8 cellular contexts compared by ENCODE assay signal in genomic region chr19:18223860-18224524, GRCh38. TPM values are rescaled to one million over a fixed set of nuclear protein-coding genes. Genes with fewer than 3 reads are reported as not detected.
DNase-seq lines count a peak whose midpoint lies in the region; ATAC-seq and TF ChIP-seq lines count a peak whose summit lies in the region.

No MANE protein-coding gene starts in this region.

- H3K36me3 ChIP-seq in BJ (ENCODE audit: control insufficient read depth, insufficient read depth, low read length) (no peaks in the 10 kb centered on the region), iPS-20b (ENCODE audit: insufficient read depth, low read depth, low read length) (no peaks in the 10 kb centered on the region)

- DNase-seq in BJ (ENCODE audit: low read depth) (no peak), OCI-M1 (lab: John Stamatoyannopoulos, UW) (peak; percentile 93), astrocyte of the cerebellum (ENCODE audit: low read depth) (no peak), NCI-H446 treated with DMSO at 0.1 percent for 48 hours (lab: John Stamatoyannopoulos, UW) (no peak), DMS79 treated with DMSO at 0.1 percent for 48 hours (lab: John Stamatoyannopoulos, UW) (no peak)
- peak; percentile 51 for DNase-seq in stimulated activated CD4-positive, alpha-beta T cell treated with anti-CD3 and anti-CD28 coated beads, Interleukin-15, amount 100 ng/mL, for 24 hours

- H3K27me3 ChIP-seq in BJ (ENCODE audit: control insufficient read depth, insufficient read depth, low read length) (peaks cover 7% of the 10 kb centered on the region), iPS-20b (ENCODE audit: insufficient read depth, low read length) (peaks cover 48% of the 10 kb centered on the region)

- H3K4me1 ChIP-seq in iPS-20b (ENCODE audit: insufficient read depth, low read length), result peaks cover 3% of the 10 kb centered on the region; the same call in 1 of the 2 replicates

- peak overlapping the region; percentile 95; the same call in 1 of the 2 replicates for H3K9ac ChIP-seq in iPS-20b (ENCODE audit: low read depth, low read length)

- POLR2A ChIA-PET in BJ (lab: Charles Lee), result interaction anchor here (0.5 to 0.6 kb wide), 3 partner anchors 54 to 428 kb away, joined by 4 to 5 read pairs (median 5); partner anchors contain the start of gene ARRDC2

- H3K9me3 ChIP-seq in iPS-20b (ENCODE audit: insufficient read depth, low read depth, low read length), result no peaks in the 10 kb centered on the region

- peak; percentile 26 for ATAC-seq in GM21528 (IDR thresholded peaks at IDR 0.05; ENCODE audit: low FRiP score, unreplicated experiment)

- H3K4me3 ChIP-seq in BJ (ENCODE audit: low read depth, low read length) (peak overlapping the region; percentile 34), astrocyte of the cerebellum (ENCODE audit: low read depth, low read length) (peak overlapping the region; percentile 25), iPS-20b (ENCODE audit: low read length) (peak overlapping the region; percentile 93)

- in situ Hi-C loops in astrocyte of the cerebellum (cut with HindIII; ENCODE audit: low sequenced_read_pairs), result no loop called here

- H3K27ac ChIP-seq in iPS-20b (ENCODE audit: low read length), result peak overlapping the region; percentile 75

- TF ChIP-seq CTCF in BJ (IDR thresholded peaks at IDR 0.05; ENCODE audit: insufficient read depth, low read depth, low read length), result no peak
- TF ChIP-seq CTCF in astrocyte of the cerebellum (IDR thresholded peaks at IDR 0.05; ENCODE audit: low read depth, low read length, missing control alignments), result no peak

- CTCF ChIA-PET in BJ (lab: Yijun Ruan, JAX), result interaction anchor here (1.0 to 2.7 kb wide), 6 partner anchors 10 to 105 kb away, joined by 3 to 12 read pairs (median 6); partner anchors contain the start of gene MPV17L2

RNA-seq across cellular contexts. Expression of gene PDE4C, which starts 2.2 kb away (rescaled TPM):
- 0.06 and 0.12 TPM in 2 replicates for polyA plus RNA-seq in BJ (2011; rRNA removed)
- polyA minus RNA-seq in BJ (2011; rRNA and poly(A)+ RNA removed), result not detected in 2 replicates

RNA-seq across cellular contexts. Expression of gene RAB3A, which starts 20.1 kb away (rescaled TPM):
- 1.4 and 2.0 TPM in 2 replicates for polyA plus RNA-seq in BJ (2011; rRNA removed)
- polyA minus RNA-seq in BJ (2011; rRNA and poly(A)+ RNA removed), result 4.4 and 7.0 TPM in 2 replicates

RNA-seq across cellular contexts. Expression of gene MPV17L2, which starts 31.0 kb away (rescaled TPM):
- polyA plus RNA-seq in BJ (2011; rRNA removed), result 13.3 and 25.0 TPM in 2 replicates
- polyA minus RNA-seq in BJ (2011; rRNA and poly(A)+ RNA removed), result 12.3 and 15.1 TPM in 2 replicates

RNA-seq across cellular contexts. Expression of gene IQCN, which starts 50.3 kb away (rescaled TPM):
- 0.82 and 1.5 TPM in 2 replicates for polyA plus RNA-seq in BJ (2011; rRNA removed)
- 1.5 and 2.4 TPM in 2 replicates for polyA minus RNA-seq in BJ (2011; rRNA and poly(A)+ RNA removed)

RNA-seq across cellular contexts. Expression of gene IFI30, which starts 50.4 kb away (rescaled TPM):
- 11.1 and 14.5 TPM in 2 replicates for polyA plus RNA-seq in BJ (2011; rRNA removed)
- 1.6 and 4.0 TPM in 2 replicates for polyA minus RNA-seq in BJ (2011; rRNA and poly(A)+ RNA removed)

Comparison
In these comparisons a context has a peak if more than half of its experiments do, and no peak if none do; other contexts are left out.
1. DNase-seq: peak in OCI-M1 (single experiment) and stimulated activated CD4-positive, alpha-beta T cell treated with anti-CD3 and anti-CD28 coated beads, Interleukin-15, amount 100 ng/mL, for 24 hours (single experiment); none in BJ (single experiment), astrocyte of the cerebellum (single experiment), NCI-H446 treated with DMSO at 0.1 percent for 48 hours (single experiment) and DMS79 treated with DMSO at 0.1 percent for 48 hours (single experiment).
2. H3K4me3 ChIP-seq: peak in every context shown above with its lines; median percentile 93 in iPS-20b; 34 in BJ; 25 in astrocyte of the cerebellum.